Comparison of ENCODE assay signal across 8 cellular contexts in genomic region chr11:117095301-117096139, GRCh38. TPM values are rescaled to one million over a fixed set of nuclear protein-coding genes. Genes with fewer than 3 reads are reported as not detected.
DNase-seq lines count a peak whose midpoint lies in the region; ATAC-seq, FAIRE-seq and TF ChIP-seq lines count a peak whose summit lies in the region.

No MANE protein-coding gene starts in this region.

- no peak for TF ChIP-seq CTCF in WTC11 (IDR thresholded peaks at IDR 0.05)

- ATAC-seq in WTC11 = no peak
- ATAC-seq in right cardiac atrium = no peak

- CTCF ChIA-PET in activated naive CD4-positive, alpha-beta T cell treated with anti-CD3 and anti-CD28 coated beads, Interleukin-2, amount 10 ng/mL, durations not matched to agents 7 days and 5 days (lab: Charles Lee) = interaction anchor here (0.7 to 3.7 kb wide), 4 partner anchors 59 to 216 kb away, joined by 3 to 20 read pairs (median 3); no protein-coding TSS in a partner anchor
- CTCF ChIA-PET in WTC11 (lab: Charles Lee) = interaction anchor here (0.6 to 1.6 kb wide), 7 partner anchors 43 to 304 kb away, joined by 3 to 8 read pairs (median 3); partner anchors contain the start of gene APOA5

- H3K27ac Mint-ChIP-seq in activated naive CD4-positive, alpha-beta T cell treated with anti-CD3 and anti-CD28 coated beads, Interleukin-2, amount 10 ng/mL, durations not matched to agents 7 days and 5 days = peak overlapping the region; percentile 85
- H3K27ac Mint-ChIP-seq in WTC11 = peak overlapping the region; percentile 64

- peaks cover 13% of the 10 kb centered on the region for H3K4me1 ChIP-seq in right cardiac atrium (ENCODE audit: control insufficient read depth, insufficient read depth, low read length)

- H3K27ac ChIP-seq in right cardiac atrium (ENCODE audit: low read length) (peak overlapping the region; percentile 72), substantia nigra (ENCODE audit: low read depth, low read length, poor library complexity, severe bottlenecking) (peak overlapping the region; percentile 95)

- intact Hi-C loops in right cardiac atrium (cut with DNase I) = loop anchor here in 2 of 4 donors (5.0 to 10.0 kb wide), 2 partner anchors 101 to 208 kb away; no protein-coding TSS in a partner anchor

- peak overlapping the region; percentile 17 for H3K4me3 ChIP-seq in right cardiac atrium (ENCODE audit: low read length)

- WGBS in right cardiac atrium = 46% methylated on average over 9 of the region's 9 CpGs

- no peaks in the 10 kb centered on the region for H3K9me3 ChIP-seq in right cardiac atrium (ENCODE audit: control insufficient read depth, low read length)

- H3K36me3 Mint-ChIP-seq in activated naive CD4-positive, alpha-beta T cell treated with anti-CD3 and anti-CD28 coated beads, Interleukin-2, amount 10 ng/mL, durations not matched to agents 7 days and 5 days = peaks cover 18% of the 10 kb centered on the region
- peaks cover 9% of the 10 kb centered on the region for H3K36me3 Mint-ChIP-seq in WTC11

- POLR2A ChIA-PET in WTC11 (lab: Charles Lee) = no interaction called here

- DNase-seq in activated naive CD4-positive, alpha-beta T cell treated with anti-CD3 and anti-CD28 coated beads, Interleukin-2, amount 10 ng/mL, durations not matched to agents 7 days and 5 days = no peak
- DNase-seq in activated naive CD4-positive, alpha-beta T cell treated with anti-CD3 and anti-CD28 coated beads, Interleukin-2, amount 50 U/mL, for 16 hours = no peak
- no peak for DNase-seq in WTC11 (ENCODE audit: low spot score)
- no peak for DNase-seq in right cardiac atrium
- DNase-seq in substantia nigra (lab: John Stamatoyannopoulos, UW) = no peak
- no peak for DNase-seq in GM12891 (ENCODE audit: insufficient read length, low spot score)
- no peak for DNase-seq in RPMI8226
- DNase-seq in T1000 (lab: John Stamatoyannopoulos, UW) = no peak

- H3K4me1 Mint-ChIP-seq in activated naive CD4-positive, alpha-beta T cell treated with anti-CD3 and anti-CD28 coated beads, Interleukin-2, amount 10 ng/mL, durations not matched to agents 7 days and 5 days = peaks cover 68% of the 10 kb centered on the region
- H3K4me1 Mint-ChIP-seq in WTC11 = peaks cover 40% of the 10 kb centered on the region

- H3K9me3 Mint-ChIP-seq in activated naive CD4-positive, alpha-beta T cell treated with anti-CD3 and anti-CD28 coated beads, Interleukin-2, amount 10 ng/mL, durations not matched to agents 7 days and 5 days = peaks cover 5% of the 10 kb centered on the region
- peaks cover 8% of the 10 kb centered on the region for H3K9me3 Mint-ChIP-seq in WTC11

- no peak for TF ChIP-seq POLR2A in GM12891 (IDR thresholded peaks at IDR 0.05; ENCODE audit: low read depth, low read length)

- H3K27me3 ChIP-seq in right cardiac atrium (ENCODE audit: control insufficient read depth, insufficient read depth) = no peaks in the 10 kb centered on the region

- H3K27me3 Mint-ChIP-seq in activated naive CD4-positive, alpha-beta T cell treated with anti-CD3 and anti-CD28 coated beads, Interleukin-2, amount 10 ng/mL, durations not matched to agents 7 days and 5 days = no peaks in the 10 kb centered on the region
- H3K27me3 Mint-ChIP-seq in WTC11 (ENCODE audit: low read depth) = no peaks in the 10 kb centered on the region

- no peak for FAIRE-seq in GM12891 (lab: Jason Lieb, UNC)

- H3K4me3 Mint-ChIP-seq in activated naive CD4-positive, alpha-beta T cell treated with anti-CD3 and anti-CD28 coated beads, Interleukin-2, amount 10 ng/mL, durations not matched to agents 7 days and 5 days = peak overlapping the region; percentile 91
- peak overlapping the region; percentile 92 for H3K4me3 Mint-ChIP-seq in WTC11

TF ChIP-seq in WTC11, 78 proteins besides CTCF, POLR2A, EP300 and RAD21:
- TF ChIP-seq GABPB1 (CRISPR knock-in tag; IDR thresholded peaks at IDR 0.05) = peak; percentile 44; the same call in 1 of the 2 replicates
- TF ChIP-seq NFYB (CRISPR knock-in tag; conservative IDR thresholded peaks at IDR 0.05; ENCODE audit: low read depth) = no peak
- TF ChIP-seq, protein P1, sequence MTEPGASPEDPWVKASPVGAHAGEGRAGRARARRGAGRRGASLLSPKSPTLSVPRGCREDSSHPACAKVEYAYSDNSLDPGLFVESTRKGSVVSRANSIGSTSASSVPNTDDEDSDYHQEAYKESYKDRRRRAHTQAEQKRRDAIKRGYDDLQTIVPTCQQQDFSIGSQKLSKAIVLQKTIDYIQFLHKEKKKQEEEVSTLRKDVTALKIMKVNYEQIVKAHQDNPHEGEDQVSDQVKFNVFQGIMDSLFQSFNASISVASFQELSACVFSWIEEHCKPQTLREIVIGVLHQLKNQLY (CRISPR knock-in tag; IDR thresholded peaks at IDR 0.05) = no peak

TF ChIP-seq in GM12891, 5 proteins besides CTCF, POLR2A, EP300 and RAD21:
- no peak for TF ChIP-seq PAX5 (IDR thresholded peaks at IDR 0.05; ENCODE audit: insufficient read depth, low read length, severe bottlenecking)
- no peak for TF ChIP-seq SPI1 (IDR thresholded peaks at IDR 0.05; ENCODE audit: low read depth, low read length)
- TF ChIP-seq POU2F2 (IDR thresholded peaks at IDR 0.05; ENCODE audit: low read depth, low read length) = no peak
- TF ChIP-seq TAF1 (IDR thresholded peaks at IDR 0.05; ENCODE audit: low read depth, low read length) = no peak
- no peak for TF ChIP-seq POLR2AphosphoS5 (IDR thresholded peaks at IDR 0.05; ENCODE audit: low read depth, low read length)

RNA-seq across cellular contexts. Expression of gene SIK3, which starts 2.7 kb away (rescaled TPM):
- total RNA-seq in WTC11 (2021) (26.4 to 34.4 TPM (median 29.6 TPM) in 3 replicates), right cardiac atrium (10 to 100 TPM; 34.2 to 46.6 (median 36.9) TPM)
- polyA plus RNA-seq in right cardiac atrium = 13.4 TPM
- 10.8 TPM for polyA plus RNA-seq in GM12891 (2012; ENCODE audit: low read depth, missing spikeins)

RNA-seq across cellular contexts. Expression of gene PAFAH1B2, which starts 48.6 kb away (rescaled TPM):
- total RNA-seq in WTC11 (2021) (132 to 138 TPM (median 133 TPM) in 3 replicates), right cardiac atrium (10 to 100 TPM; 52.6 to 68.1 (median 57.5) TPM)
- polyA plus RNA-seq in right cardiac atrium = 20.4 TPM
- 9.2 TPM for polyA plus RNA-seq in GM12891 (2012; ENCODE audit: low read depth, missing spikeins)
